ENCODE assay signal across 8 cellular contexts in the genomic region with DNA sequence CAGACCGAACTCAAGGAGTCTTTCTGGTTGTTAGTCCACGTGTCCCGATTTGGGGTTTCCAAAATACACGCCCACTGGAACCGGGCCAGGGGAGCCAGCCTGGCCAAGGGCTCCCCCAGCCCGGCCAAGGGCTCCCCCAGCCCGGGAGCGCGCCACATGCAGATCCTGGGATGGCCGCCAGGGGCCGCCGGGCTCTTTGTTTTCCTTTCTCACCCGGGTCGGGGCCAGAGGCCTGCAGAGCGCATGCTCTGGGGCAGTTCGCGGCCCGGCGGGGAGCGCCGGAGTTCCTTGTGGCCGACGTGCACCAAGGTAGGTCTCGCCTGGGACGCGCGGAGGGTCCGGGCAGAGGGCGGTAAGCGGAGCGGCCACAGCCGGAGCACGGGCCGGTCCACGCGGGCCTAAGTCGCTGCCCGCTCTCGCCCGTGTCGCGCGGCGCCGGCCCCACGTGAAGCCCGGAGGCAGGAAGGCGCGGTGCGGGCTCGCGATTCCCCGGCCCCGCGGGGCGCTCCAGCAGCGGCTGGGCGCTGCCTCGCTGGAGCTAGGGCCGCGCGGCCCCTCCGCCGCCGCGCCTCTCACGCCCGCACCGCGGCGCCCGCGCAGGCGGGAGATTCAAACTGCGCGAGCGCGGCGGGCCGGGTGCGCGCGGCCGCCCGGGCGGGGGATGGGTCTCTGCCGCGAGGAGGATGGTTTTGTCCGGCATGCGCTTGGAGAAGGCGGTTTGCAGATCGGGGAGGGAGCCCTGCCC. TPM values are rescaled to one million over a fixed set of nuclear protein-coding genes. Genes with fewer than 3 reads are reported as not detected.
DNase-seq lines count a peak whose midpoint lies in the region; ATAC-seq and TF ChIP-seq lines count a peak whose summit lies in the region.

No MANE protein-coding gene starts in this region.

- peak overlapping the region; percentile 76 to 82 for H3K27ac Mint-ChIP-seq in T-cell

- TF ChIP-seq CTCF in GM12875 (IDR thresholded peaks at IDR 0.05; ENCODE audit: borderline replicate concordance, insufficient read depth, low read depth, low read length) (peak; percentile 94), right atrium auricular region (IDR thresholded peaks at IDR 0.05) (peak; percentile 99 to 100)

- H3K27ac ChIP-seq in right atrium auricular region, result peak overlapping the region; percentile 70 to 75
- peak overlapping the region in 1 of 2 donors; percentile 25 for H3K27ac ChIP-seq in aorta (ENCODE audit: low read depth in 1 of 2, low read length in 2 of 2)

- H3K27me3 Mint-ChIP-seq in T-cell, result no peaks in the 10 kb centered on the region

- 0% methylated on average over 66 to 92 of the region's 92 CpGs for WGBS in aorta, 2 donors

- intact Hi-C loops in aorta (cut with DNase I), result loop anchor here (2.0 to 10.0 kb wide), 3 partner anchors 85 to 367 kb away; no protein-coding TSS in a partner anchor

- peaks cover 5% of the 10 kb centered on the region for H3K36me3 Mint-ChIP-seq in T-cell

- no peaks in the 10 kb centered on the region for H3K9me3 Mint-ChIP-seq in T-cell

- ATAC-seq in HG02642 (IDR thresholded peaks at IDR 0.05; ENCODE audit: poor library complexity, unreplicated experiment), result peak; percentile 80
- peak; percentile 82 to 92 (median 88) for ATAC-seq in T-cell (replicated peaks in 1 of 4)
- ATAC-seq in aorta (ENCODE audit: low FRiP score), result peak; percentile 97

- CTCF ChIA-PET in T-cell (lab: Charles Lee), result interaction anchor here in 1 of 2 donors (0.7 to 1.2 kb wide), 2 partner anchors 13 to 61 kb away, joined by 3 to 6 read pairs; partner anchors contain the start of gene RCC1

- DNase-seq in NCI-H1417 (lab: John Stamatoyannopoulos, UW) (peak; percentile 88 to 96 (median 94)), T-cell (peak; percentile 67 to 90 (median 80)), amniotic stem cell (lab: John Stamatoyannopoulos, UW) (peak; percentile 84), right atrium auricular region (ENCODE audit: low spot score) (peak; percentile 89), putamen (ENCODE audit: low spot score) (peak; percentile 83), aorta (peak; percentile 92 to 97)

- H3K27me3 ChIP-seq in right atrium auricular region (no peaks in the 10 kb centered on the region), aorta (ENCODE audit: control insufficient read depth in 1 of 2, insufficient read depth in 2 of 2, low read length in 1 of 2) (no peaks in the 10 kb centered on the region)

- H3K9me3 ChIP-seq in right atrium auricular region, result no peaks in the 10 kb centered on the region
- H3K9me3 ChIP-seq in aorta (ENCODE audit: control insufficient read depth, low read length), result no peaks in the 10 kb centered on the region

- peaks cover 0 to 17% of the 10 kb centered on the region in 2 donors for H3K4me1 ChIP-seq in right atrium auricular region
- H3K4me1 ChIP-seq in aorta (ENCODE audit: control insufficient read depth in 1 of 2, insufficient read depth in 2 of 2, low read length in 2 of 2), result no peaks in the 10 kb centered on the region

- H3K36me3 ChIP-seq in right atrium auricular region, result peaks cover 14% of the 10 kb centered on the region
- peaks cover 0 to 3% of the 10 kb centered on the region in 2 donors for H3K36me3 ChIP-seq in aorta (ENCODE audit: control insufficient read depth in 1 of 2, insufficient read depth in 2 of 2, low read length in 1 of 2)

- H3K4me3 ChIP-seq in GM12875 (ENCODE audit: low read depth, low read length) (peak overlapping the region; percentile 86), right atrium auricular region (peak overlapping the region; percentile 53 to 64), aorta (ENCODE audit: low read length in 2 of 2) (peak overlapping the region; percentile 20 to 38)

- H3K4me1 Mint-ChIP-seq in T-cell, result peaks cover 23 to 35% (median 23%) of the 10 kb centered on the region in 3 donors

- H3K4me3 Mint-ChIP-seq in T-cell, result peak overlapping the region; percentile 74 to 88 (median 85)

- POLR2A ChIA-PET in T-cell (lab: Charles Lee), result interaction anchor here in 1 of 2 donors (0.5 kb wide), 1 partner anchor 125 kb away, joined by 10 read pairs; no protein-coding TSS in a partner anchor

RNA-seq across cellular contexts. Expression of gene RCC1, which starts 12.3 kb away (rescaled TPM):
- total RNA-seq in T-cell (10 to 100 TPM; 13.1 to 23.2 (median 19.7) TPM), right atrium auricular region (1 to 10 TPM; 6.2 to 8.1 TPM), aorta (10 to 100 TPM in 1 of 2 donors, 1 to 10 TPM in 1; 9.0 to 10.0 TPM)
- 10 to 100 TPM in 1 of 2 donors, 1 to 10 TPM in 1; 9.0 to 17.0 TPM for polyA plus RNA-seq in aorta

RNA-seq across cellular contexts. Expression of gene TRNAU1AP, which starts 34.7 kb away (rescaled TPM):
- 10 to 100 TPM; 28.6 to 47.6 (median 41.3) TPM for total RNA-seq in T-cell
- total RNA-seq in right atrium auricular region, result 10 to 100 TPM in 1 of 2 donors, 1 to 10 TPM in 1; 7.4 to 12.6 TPM
- total RNA-seq in aorta, result 10 to 100 TPM; 19.8 to 30.9 TPM
- 10 to 100 TPM; 34.9 to 39.2 TPM for polyA plus RNA-seq in aorta

Comparison
In these comparisons a context has a peak if more than half of its experiments do, and no peak if none do; other contexts are left out.
1. H3K4me3 ChIP-seq: peak in every context shown above with its lines; median percentile 86 in GM12875; 58 in right atrium auricular region; 29 in aorta.